Comparison of ENCODE assay signal across 10 cellular contexts in the genomic region with DNA sequence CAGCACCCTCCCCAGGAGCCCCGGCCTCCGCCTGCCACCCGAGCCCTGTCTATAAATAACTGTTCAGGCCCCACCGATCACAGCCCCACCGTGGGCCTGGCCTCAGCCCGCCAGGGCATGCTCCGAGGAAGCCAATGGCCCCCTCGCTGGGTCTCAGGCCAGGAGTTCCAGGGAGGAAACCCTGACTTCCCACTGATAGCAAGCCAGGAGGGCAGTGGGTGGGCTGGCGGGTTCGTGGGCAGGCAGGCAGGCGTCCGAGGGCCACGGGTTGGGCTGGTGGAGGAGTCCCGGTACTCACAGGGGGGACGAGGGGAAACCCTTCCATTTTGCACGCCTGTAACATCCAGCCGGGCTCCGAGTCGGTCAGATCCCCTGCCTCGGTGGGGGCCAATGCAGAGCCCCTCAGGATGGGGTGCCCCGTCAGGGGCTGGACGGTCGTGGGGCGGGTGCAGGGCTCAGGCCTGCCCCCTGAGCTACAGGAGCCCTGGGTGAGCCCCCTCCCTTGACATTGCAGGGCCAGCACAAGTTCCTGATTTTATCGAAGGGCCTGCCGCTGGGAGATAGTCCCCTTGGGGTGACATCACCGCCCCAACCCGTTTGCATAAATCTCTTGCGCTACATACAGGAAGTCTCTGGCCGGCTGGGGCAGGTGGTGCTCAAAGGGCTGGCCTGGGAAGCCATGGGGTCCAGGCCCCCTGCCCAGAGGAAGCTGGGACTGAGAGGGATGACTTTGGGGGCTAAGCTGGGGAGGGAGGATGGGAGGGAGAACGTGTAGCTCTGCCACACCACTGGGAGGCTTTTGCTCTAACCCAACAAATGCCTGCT. TPM values are rescaled to one million over a fixed set of nuclear protein-coding genes. Genes with fewer than 3 reads are reported as not detected.
DNase-seq lines count a peak whose midpoint lies in the region; ATAC-seq, FAIRE-seq and TF ChIP-seq lines count a peak whose summit lies in the region.
"Had no signal": no experiment of that assay in that cellular context is flagged by ENCODE, and none has a peak within 500 bp of the region (broad histone marks: within the 10 kb centered on the region; RNA-seq: fewer than 3 reads in every experiment).

A gene (minus strand): TSS at position 537 of the 825 bp plus-strand sequence. CDS start 194 bp downstream, at position 343.

- intact Hi-C loops in GM12878 (cut with micrococcal nuclease; ENCODE audit: unreplicated experiment), result loop anchor here (1.0 to 10.0 kb wide), 4 partner anchors 30 to 477 kb away; a partner anchor contains a TSS

- peaks cover 6% of the 10 kb centered on the region for H3K27me3 Mint-ChIP-seq in neural progenitor cell (ENCODE audit: insufficient read depth, low read depth)

- peaks cover 2 to 3% of the 10 kb centered on the region in 2 experiments; a peak in 3 of 4 replicates for H3K36me3 ChIP-seq in GM12878 (ENCODE audit: control insufficient read depth in 2 of 2, insufficient read depth in 2 of 2, low read length in 1 of 2)
- H3K36me3 ChIP-seq in neural progenitor cell, result no peaks in the 10 kb centered on the region
- no peaks in the 10 kb centered on the region for H3K36me3 ChIP-seq in MG63

- 2% methylated on average over 23 of the region's 31 CpGs for WGBS in GM12878 (ENCODE audit: insufficient coverage, insufficient replicate concordance, low lambda C conversion rate, missing lambda C conversion rate)

- CTCF ChIA-PET in GM12878 (lab: Yijun Ruan, JAX), result interaction anchor here (0.5 to 4.1 kb wide), 9 partner anchors 10 to 1129 kb away, joined by 3 to 20 read pairs (median 6); a partner anchor contains a TSS

- no peak within 1 kb of the TSS for H3K4me3 Mint-ChIP-seq in neural progenitor cell

- H3K4me1 Mint-ChIP-seq in neural progenitor cell, result peaks cover 4% of the 10 kb centered on the region

- peak; percentile 74 for FAIRE-seq in GM12878 (lab: Jason Lieb, UNC)
- no peak for FAIRE-seq in RCC 7860 (lab: Jason Lieb, UNC)

- H3F3A ChIP-seq in neural progenitor cell (ENCODE audit: low read depth), result no peaks in the 10 kb centered on the region

- peak; percentile 93 for TF ChIP-seq POLR2A in GM12878 (IDR thresholded peaks at IDR 0.05; ENCODE audit: low read depth, low read length)

- H3K4me1 ChIP-seq in GM12878 (ENCODE audit: control insufficient read depth, insufficient read depth, low read length), result peaks cover 21% of the 10 kb centered on the region
- H3K4me1 ChIP-seq in neural progenitor cell, result no peaks in the 10 kb centered on the region

- H3K9ac ChIP-seq in GM12878 (ENCODE audit: control insufficient read depth, insufficient read depth, low read length) (peak within 1 kb of the TSS; percentile 85), neural progenitor cell (no peak within 1 kb of the TSS)

- no peak for TF ChIP-seq RAD21 in GM12878 (IDR thresholded peaks at IDR 0.05; ENCODE audit: insufficient read depth, low read depth, low read length)

- H3K9me3 ChIP-seq in GM12878 (replicated peaks; ENCODE audit: control insufficient read depth, insufficient read depth, low read length), result no peaks in the 10 kb centered on the region
- no peaks in the 10 kb centered on the region for H3K9me3 ChIP-seq in neural progenitor cell (ENCODE audit: low read depth)
- H3K9me3 ChIP-seq in MG63, result no peaks in the 10 kb centered on the region

- in situ Hi-C loops in GM12878 (cut with MboI), result no loop called here

- H3K4me2 ChIP-seq in GM12878 (ENCODE audit: control insufficient read depth, insufficient read depth) (peak within 1 kb of the TSS; percentile 89), neural progenitor cell (no peak within 1 kb of the TSS)

- H3K27me3 ChIP-seq in GM12878 (replicated peaks in 1 of 2; ENCODE audit: control insufficient read depth in 2 of 2, insufficient read depth in 2 of 2, low read length in 1 of 2) (no peaks in the 10 kb centered on the region), neural progenitor cell (no peaks in the 10 kb centered on the region), MG63 (no peaks in the 10 kb centered on the region)

- peak within 1 kb of the TSS; percentile 71 for H2AFZ ChIP-seq in GM12878 (ENCODE audit: control insufficient read depth, low read depth, low read length)
- H2AFZ ChIP-seq in neural progenitor cell (replicated peaks), result no peak within 1 kb of the TSS

- peak within 1 kb of the TSS; percentile 74 for H3K27ac Mint-ChIP-seq in neural progenitor cell

- SMC1A ChIA-PET in GM12878 (lab: Charles Lee; ENCODE audit: uncharacterized antibody, unreplicated experiment), result interaction anchor here (1.2 to 3.7 kb wide), 4 partner anchors 10 to 29 kb away, joined by 4 to 36 read pairs (median 13); no protein-coding TSS in a partner anchor

- POLR2A ChIA-PET in GM12878 (lab: Charles Lee), result interaction anchor here (0.8 to 5.0 kb wide), 6 partner anchors 13 to 784 kb away, joined by 3 to 94 read pairs (median 5); no protein-coding TSS in a partner anchor

- TF ChIP-seq EP300 in GM12878 (IDR thresholded peaks at IDR 0.05; ENCODE audit: borderline replicate concordance in 1 of 2, control insufficient read depth in 1 of 2, low read depth in 2 of 2, low read length in 2 of 2), result no peak

- no peaks in the 10 kb centered on the region for H3K9me3 Mint-ChIP-seq in neural progenitor cell

- H3K79me2 ChIP-seq in GM12878 (ENCODE audit: control insufficient read depth, insufficient read depth, low read length) (peaks cover 41% of the 10 kb centered on the region), neural progenitor cell (ENCODE audit: low read depth) (no peaks in the 10 kb centered on the region)

- H3K36me3 Mint-ChIP-seq in neural progenitor cell, result no peaks in the 10 kb centered on the region

- BruUV-seq in GM12878 (replicated peaks; lab: Mats Ljungman, UMichigan), result TSS peak; percentile 53

- ATAC-seq in GM19463 (IDR thresholded peaks at IDR 0.05; ENCODE audit: unreplicated experiment), result peak; percentile 80
- peak; percentile 75 for ATAC-seq in HG03457 (IDR thresholded peaks at IDR 0.05; ENCODE audit: unreplicated experiment)
- peak; percentile 83 for ATAC-seq in GM12878

- TF ChIP-seq CTCF in GM12878 (IDR thresholded peaks at IDR 0.05 in 2 of 3, conservative IDR thresholded peaks at IDR 0.05 in 1 of 3; ENCODE audit: control insufficient read depth in 2 of 3, extremely low read depth in 1 of 3, insufficient read depth in 1 of 3, low read depth in 3 of 3, low read length in 3 of 3) (no peak), neural progenitor cell (IDR thresholded peaks at IDR 0.05) (no peak)

- peak within 1 kb of the TSS; percentile 93 for H3K27ac ChIP-seq in GM12878 (ENCODE audit: control insufficient read depth, insufficient read depth)
- no peak within 1 kb of the TSS for H3K27ac ChIP-seq in neural progenitor cell
- H3K27ac ChIP-seq: C4-2B had no signal

- DNase-seq in CD1c-positive myeloid dendritic cell (ENCODE audit: extremely low spot score), result peak; percentile 94
- DNase-seq in GM12878 (ENCODE audit: low read depth, low spot score), result peak; percentile 41
- no peak for DNase-seq in neural progenitor cell (ENCODE audit: low spot score)
- no peak for DNase-seq in MG63
- DNase-seq in T-helper 2 cell, result no peak
- DNase-seq in RCC 7860 (ENCODE audit: low spot score), result no peak

- H4K20me1 ChIP-seq in GM12878 (ENCODE audit: control insufficient read depth, insufficient read depth), result no peaks in the 10 kb centered on the region
- H4K20me1 ChIP-seq in neural progenitor cell (ENCODE audit: low read depth), result no peaks in the 10 kb centered on the region

- RAD21 ChIA-PET in GM12878 (lab: Charles Lee; ENCODE audit: unreplicated experiment), result interaction anchor here (0.9 to 3.4 kb wide), 7 partner anchors 8 to 32 kb away, joined by 3 to 31 read pairs (median 5); a partner anchor contains a TSS

- H3K4me3 ChIP-seq in GM12878, result peak within 1 kb of the TSS; percentile 80
- no peak within 1 kb of the TSS for H3K4me3 ChIP-seq in neural progenitor cell
- H3K4me3 ChIP-seq in MG63, result no peak within 1 kb of the TSS

RNA-seq across cellular contexts. Expression of the gene that starts here (rescaled TPM):
- total RNA-seq in GM12878 (2013; cell fraction: nucleolus; rRNA removed), result 8.7 and 10.3 TPM in 2 replicates
- total RNA-seq in GM12878 (2014; rRNA removed), result 19.9 and 25.9 TPM in 2 replicates
- total RNA-seq in GM12878 (2014; rRNA removed; fragmentation: Illumina TruSeq; extraction: Trizol), result 5.9 and 6.5 TPM in 2 replicates
- total RNA-seq in GM12878 (2021), result 29.5 and 31.1 TPM in 2 replicates
- polyA plus RNA-seq in GM12878 (2011; ENCODE audit: low read depth), result 7.3 TPM
- 3.6 and 10.2 TPM in 2 replicates for polyA plus RNA-seq in GM12878 (2011; rRNA removed)
- 13.4 and 15.8 TPM in 2 replicates for polyA plus RNA-seq in GM12878 (2011; cell fraction: cytosol; rRNA removed)
- polyA plus RNA-seq in GM12878 (2011; cell fraction: nucleus; rRNA removed), result 13.8 and 20.3 TPM in 2 replicates
- 26.5 and 28.6 TPM in 2 replicates for polyA plus RNA-seq in GM12878 (2012)
- 1.3 and 8.8 TPM in 2 replicates for polyA plus RNA-seq in GM12878 (2014; fragmentation: Illumina TruSeq; extraction: Trizol)
- under 1 TPM; 0.05 to 0.08 TPM for polyA plus RNA-seq in GM12878 (2014; fragmentation: Nextera tagmentation; extraction: Ambion mirVana)
- 24.5 and 30.2 TPM in 2 replicates for polyA plus RNA-seq in GM12878 (2014; rRNA removed)
- 10 to 100 TPM in 1 of 2 experiments, 1 to 10 TPM in 1; 9.2 to 15.0 TPM for polyA plus RNA-seq in GM12878 (2016; fragmentation: Nextera tagmentation; extraction: Ambion mirVana)
- 9.1 and 16.5 TPM in 2 replicates for polyA minus RNA-seq in GM12878 (2011; rRNA and poly(A)+ RNA removed)
- polyA minus RNA-seq in GM12878 (2011; cell fraction: cytosol; rRNA and poly(A)+ RNA removed), result 7.7 and 13.2 TPM in 2 replicates
- polyA minus RNA-seq in GM12878 (2011; cell fraction: nucleus; rRNA and poly(A)+ RNA removed), result 4.6 and 9.6 TPM in 2 replicates
- total RNA-seq in neural progenitor cell (ENCODE audit: low replicate concordance), result not detected in 2 replicates
- total RNA-seq in MG63 (2014; rRNA removed; shearing (Covaris generic); ENCODE audit: low replicate concordance), result not detected in 2 replicates
- total RNA-seq: kidney epithelial cell had no signal

Comparison
In these comparisons a context has a peak if more than half of its experiments do, and no peak if none do; other contexts are left out.
1. DNase-seq: peak in CD1c-positive myeloid dendritic cell (single experiment) and GM12878 (single experiment); none in neural progenitor cell (single experiment), MG63 (single experiment), T-helper 2 cell (0 of 5) and RCC 7860 (single experiment).
2. Peak in every context shown above with its lines, with median percentiles within 50 percentile points of each other: ATAC-seq.